1 cellular context compared by ENCODE assay signal in the genomic region with DNA sequence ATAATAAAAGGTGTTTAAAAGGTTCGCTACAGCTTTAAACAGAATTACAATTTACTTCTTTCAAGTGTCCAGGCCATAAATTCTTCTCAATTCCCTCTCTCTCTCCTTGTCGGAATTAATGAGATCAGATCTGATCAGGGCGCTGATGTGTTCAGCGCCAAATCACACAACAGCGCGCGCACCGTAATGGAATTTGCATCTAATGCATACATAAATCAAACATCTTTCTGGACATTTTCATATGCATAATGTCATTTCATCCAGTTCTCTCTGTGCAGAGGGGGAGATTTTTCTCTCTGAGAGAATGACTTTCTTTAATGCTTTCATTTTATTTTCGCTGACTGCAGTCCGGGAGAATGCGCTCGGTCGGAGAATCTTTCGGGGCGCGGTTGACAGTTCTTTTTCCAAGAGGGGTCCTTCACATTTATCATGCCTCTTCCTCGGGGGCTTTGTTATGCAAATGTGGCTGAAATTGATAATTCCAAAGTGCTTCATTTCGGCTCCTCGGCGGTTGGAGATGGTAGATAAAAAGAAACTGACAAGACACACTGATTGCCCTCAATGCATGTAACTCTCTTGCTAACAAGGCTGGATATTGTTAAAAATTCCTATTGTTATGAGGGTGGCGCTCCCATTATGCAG.
TF ChIP-seq lines count a peak whose summit lies in the region.

No MANE protein-coding gene starts in this region.

TF ChIP-seq in neural cell, 6 proteins besides CTCF, POLR2A, EP300 and RAD21 (continued from another document):
- TF ChIP-seq, protein P1, sequence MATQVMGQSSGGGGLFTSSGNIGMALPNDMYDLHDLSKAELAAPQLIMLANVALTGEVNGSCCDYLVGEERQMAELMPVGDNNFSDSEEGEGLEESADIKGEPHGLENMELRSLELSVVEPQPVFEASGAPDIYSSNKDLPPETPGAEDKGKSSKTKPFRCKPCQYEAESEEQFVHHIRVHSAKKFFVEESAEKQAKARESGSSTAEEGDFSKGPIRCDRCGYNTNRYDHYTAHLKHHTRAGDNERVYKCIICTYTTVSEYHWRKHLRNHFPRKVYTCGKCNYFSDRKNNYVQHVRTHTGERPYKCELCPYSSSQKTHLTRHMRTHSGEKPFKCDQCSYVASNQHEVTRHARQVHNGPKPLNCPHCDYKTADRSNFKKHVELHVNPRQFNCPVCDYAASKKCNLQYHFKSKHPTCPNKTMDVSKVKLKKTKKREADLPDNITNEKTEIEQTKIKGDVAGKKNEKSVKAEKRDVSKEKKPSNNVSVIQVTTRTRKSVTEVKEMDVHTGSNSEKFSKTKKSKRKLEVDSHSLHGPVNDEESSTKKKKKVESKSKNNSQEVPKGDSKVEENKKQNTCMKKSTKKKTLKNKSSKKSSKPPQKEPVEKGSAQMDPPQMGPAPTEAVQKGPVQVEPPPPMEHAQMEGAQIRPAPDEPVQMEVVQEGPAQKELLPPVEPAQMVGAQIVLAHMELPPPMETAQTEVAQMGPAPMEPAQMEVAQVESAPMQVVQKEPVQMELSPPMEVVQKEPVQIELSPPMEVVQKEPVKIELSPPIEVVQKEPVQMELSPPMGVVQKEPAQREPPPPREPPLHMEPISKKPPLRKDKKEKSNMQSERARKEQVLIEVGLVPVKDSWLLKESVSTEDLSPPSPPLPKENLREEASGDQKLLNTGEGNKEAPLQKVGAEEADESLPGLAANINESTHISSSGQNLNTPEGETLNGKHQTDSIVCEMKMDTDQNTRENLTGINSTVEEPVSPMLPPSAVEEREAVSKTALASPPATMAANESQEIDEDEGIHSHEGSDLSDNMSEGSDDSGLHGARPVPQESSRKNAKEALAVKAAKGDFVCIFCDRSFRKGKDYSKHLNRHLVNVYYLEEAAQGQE (IDR thresholded peaks at IDR 0.05; ENCODE audit: borderline replicate concordance) = peak; percentile 68
- TF ChIP-seq TAF1 (IDR thresholded peaks at IDR 0.05; ENCODE audit: low read depth) = no peak
